Comparison of ENCODE assay signal across 30 cellular contexts in genomic region chr6:66277400-66277799, GRCh38.
"Had no signal": no experiment of that assay in that cellular context is flagged by ENCODE, and none has a peak within 500 bp of the region (broad histone marks: within the 10 kb centered on the region; RNA-seq: fewer than 3 reads in every experiment).

No MANE protein-coding gene starts in this region.

- FAIRE-seq: astrocyte, bronchial epithelial cell had no signal

- DNase-seq: activated B cell treated with CpG ODN at 0.5 μM for 24 hours; activated CD4-positive, alpha-beta memory T cell treated with anti-CD3 and anti-CD28 coated beads, Interleukin-2, amount 10 ng/mL, durations not matched to agents 7 days and 5 days; activated CD4-positive, alpha-beta T cell treated with anti-CD3 and anti-CD28 coated beads for 36 hours; activated CD4-positive, alpha-beta T cell treated with anti-CD3 and anti-CD28 coated beads, Interleukin-2, amount 10 ng/mL, durations not matched to agents 24 days and 14 days; activated CD4-positive, alpha-beta T cell treated with anti-CD3 and anti-CD28 coated beads, Interleukin-2, amount 50 U/mL, for 4 hours; activated CD4-positive, CD25-positive, alpha-beta regulatory T cell treated with anti-CD3 and anti-CD28 coated beads, Interleukin-2, amount 50 U/mL, for 72 hours; activated CD8-positive, alpha-beta memory T cell treated with anti-CD3 and anti-CD28 coated beads, Interleukin-2, amount 50 U/mL, for 48 hours; activated gamma-delta T cell; activated naive CD4-positive, alpha-beta T cell; activated naive CD4-positive, alpha-beta T cell treated with anti-CD3 and anti-CD28 coated beads, Interleukin-2, amount 10 ng/mL, durations not matched to agents 7 days and 5 days; activated T-cell treated with anti-CD3 and anti-CD28 coated beads for 4 hours; activated T-cell treated with anti-CD3 and anti-CD28 coated beads, Interleukin-2, amount 50 U/mL, for 24 hours; activated T-cell treated with anti-CD3 and anti-CD28 coated beads, Interleukin-2, amount 50 U/mL, for 72 hours; amniotic stem cell; anterior cingulate cortex; brain microvascular endothelial cell; dorsolateral prefrontal cortex; effector memory CD4-positive, alpha-beta T cell; endodermal cell; foreskin fibroblast; gastrocnemius medialis; glutamatergic neuron; T-helper 1 cell; T-helper 17 cell; T1000; WERI-Rb-1 had no signal

- ATAC-seq: activated CD4-positive, alpha-beta T cell treated with anti-CD3 and anti-CD28 coated beads for 36 hours; activated naive CD4-positive, alpha-beta T cell treated with anti-CD3 and anti-CD28 coated beads, Interleukin-2, amount 50 U/mL, for 72 hours; activated T-cell treated with anti-CD3 and anti-CD28 coated beads, Interleukin-2, amount 50 U/mL, for 72 hours; esophagus mucosa; T-helper 17 cell had no signal
